ENCODE assay signal across 7 cellular contexts in genomic region chrX:2350703-2351102, GRCh38.
DNase-seq lines count a peak whose midpoint lies in the region; ATAC-seq, FAIRE-seq and TF ChIP-seq lines count a peak whose summit lies in the region.
"Not testable (repeated sequence)": the region's sequence is repeated elsewhere in the genome, so short reads cannot be mapped to it uniquely, and the experiment has no call there.

No MANE protein-coding gene starts in this region.

- POLR2A ChIA-PET in A549 (lab: Yijun Ruan, JAX); HEK293 (lab: Yijun Ruan, JAX); SK-N-SH (lab: Yijun Ruan, JAX); K562 (lab: Yijun Ruan, JAX): not testable (repeated sequence)

- H4K20me1 ChIP-seq in SK-N-SH (ENCODE audit: insufficient read depth); K562 (replicated peaks; ENCODE audit: control insufficient read depth, insufficient read depth, low read length); osteoblast (ENCODE audit: insufficient read depth, low read length): not testable (repeated sequence)

- not testable (repeated sequence) for TF ChIP-seq EP300 in A549 (IDR thresholded peaks at IDR 0.05); SK-N-SH (IDR thresholded peaks at IDR 0.05; ENCODE audit: borderline replicate concordance in 1 of 2, low read depth in 1 of 2, low read length in 1 of 2); K562 (IDR thresholded peaks at IDR 0.05; ENCODE audit: low read length)

- not testable (repeated sequence) for H3K27me3 Mint-ChIP-seq in stimulated activated naive CD8-positive, alpha-beta T cell treated with anti-CD3 and anti-CD28 coated beads, Interleukin-15, Interleukin-2, amounts not matched to agents 100 ng/mL and 50 ng/mL, for 24 hours

- not testable (repeated sequence) for TF ChIP-seq RAD21 in A549 (conservative IDR thresholded peaks at IDR 0.05 in 1 of 2, IDR thresholded peaks at IDR 0.05 in 1 of 2); SK-N-SH (IDR thresholded peaks at IDR 0.05; ENCODE audit: low read length); K562 (CRISPR knock-in tag; conservative IDR thresholded peaks at IDR 0.05 in 1 of 2, IDR thresholded peaks at IDR 0.05 in 1 of 2)

- H3F3A ChIP-seq in SK-N-SH (replicated peaks; ENCODE audit: insufficient read depth) = peaks cover 29% of the 10 kb centered on the region

- H3K4me1 ChIP-seq in A549 = peaks cover 24% of the 10 kb centered on the region
- not testable (repeated sequence) for H3K4me1 ChIP-seq in HEK293 (ENCODE audit: control insufficient read depth, insufficient read depth, low read length); SK-N-SH (ENCODE audit: control insufficient read depth in 1 of 2, insufficient read depth in 2 of 2, low read depth in 1 of 2, low read length in 1 of 2)
- H3K4me1 ChIP-seq in K562 (replicated peaks in 1 of 2; ENCODE audit: control insufficient read depth in 2 of 2, insufficient read depth in 2 of 2, low read length in 2 of 2) = peaks cover 9 to 15% of the 10 kb centered on the region in 2 experiments; a peak in 3 of 5 replicates
- peaks cover 19% of the 10 kb centered on the region for H3K4me1 ChIP-seq in osteoblast (ENCODE audit: insufficient read depth, low read length)
- peaks cover 0 to 23% of the 10 kb centered on the region in 2 donors for H3K4me1 ChIP-seq in gastrocnemius medialis

- H2AFZ ChIP-seq in SK-N-SH (ENCODE audit: low read depth); K562 (ENCODE audit: low read depth, low read length); osteoblast (ENCODE audit: low read length): not testable (repeated sequence)

- not testable (repeated sequence) for H3K36me3 ChIP-seq in HEK293 (ENCODE audit: control insufficient read depth in 2 of 2, insufficient read depth in 1 of 2, low read length in 2 of 2); SK-N-SH (replicated peaks in 1 of 2; ENCODE audit: control insufficient read depth in 1 of 2, insufficient read depth in 2 of 2, low read length in 1 of 2); K562 (ENCODE audit: control insufficient read depth, insufficient read depth, low read length); osteoblast (ENCODE audit: insufficient read depth, low read length); gastrocnemius medialis

- H3K4me2 ChIP-seq in A549 = peak overlapping the region; percentile 53; the same call in 1 of the 3 replicates
- H3K4me2 ChIP-seq in SK-N-SH = peak overlapping the region; percentile 73; the same call in 1 of the 2 replicates
- not testable (repeated sequence) for H3K4me2 ChIP-seq in K562 (ENCODE audit: insufficient read depth, low read length); osteoblast (ENCODE audit: insufficient read depth, low read length)

- H3K36me3 Mint-ChIP-seq in stimulated activated naive CD8-positive, alpha-beta T cell treated with anti-CD3 and anti-CD28 coated beads, Interleukin-15, Interleukin-2, amounts not matched to agents 100 ng/mL and 50 ng/mL, for 24 hours (ENCODE audit: low read depth) = peaks cover 59% of the 10 kb centered on the region

- not testable (repeated sequence) for H3K9me2 ChIP-seq in SK-N-SH

- CTCF ChIA-PET in A549 (lab: Yijun Ruan, JAX); HEK293 (lab: Yijun Ruan, JAX); SK-N-SH (lab: Yijun Ruan, JAX); K562 (lab: Yijun Ruan, JAX; ENCODE audit: low intra/inter-chr PET ratio): not testable (repeated sequence)

- ATAC-seq in A549, K562, gastrocnemius medialis: not testable (repeated sequence)

- H3K27ac ChIP-seq in A549; HEK293 (ENCODE audit: extremely low read depth, low read depth, low read length); K562 (ENCODE audit: extremely low read depth, low read depth, low read length): not testable (repeated sequence)
- H3K27ac ChIP-seq in SK-N-SH (ENCODE audit: low read depth in 2 of 2, low read length in 1 of 2) = peak overlapping the region in 1 of 2 experiments; percentile 99; a peak in 3 of 4 replicates
- peak overlapping the region; percentile 93 for H3K27ac ChIP-seq in osteoblast (ENCODE audit: low read depth, low read length)
- peak overlapping the region in 3 of 4 donors; percentile 83 to 89 (median 89) for H3K27ac ChIP-seq in gastrocnemius medialis

- not testable (repeated sequence) for H3K4me1 Mint-ChIP-seq in stimulated activated naive CD8-positive, alpha-beta T cell treated with anti-CD3 and anti-CD28 coated beads, Interleukin-15, Interleukin-2, amounts not matched to agents 100 ng/mL and 50 ng/mL, for 24 hours (ENCODE audit: low read depth)

- H3K4me3 Mint-ChIP-seq in stimulated activated naive CD8-positive, alpha-beta T cell treated with anti-CD3 and anti-CD28 coated beads, Interleukin-15, Interleukin-2, amounts not matched to agents 100 ng/mL and 50 ng/mL, for 24 hours = peak overlapping the region; percentile 22

- H3K4me3 ChIP-seq in A549; HEK293 (ENCODE audit: low read depth, low read length); SK-N-SH (ENCODE audit: low read depth in 2 of 2, low read length in 1 of 2); K562; osteoblast (ENCODE audit: insufficient read depth, low read length); gastrocnemius medialis: not testable (repeated sequence)

- 87% methylated on average over 4 of the region's 4 CpGs for WGBS in A549 (ENCODE audit: missing lambda C conversion rate)
- WGBS in SK-N-SH (ENCODE audit: low lambda C conversion rate) = 95% methylated on average over 4 of the region's 4 CpGs
- 84% methylated on average over 3 of the region's 4 CpGs for WGBS in K562 (ENCODE audit: insufficient coverage, low coverage, missing lambda C conversion rate)

- not testable (repeated sequence) for H3K9me3 ChIP-seq in A549; HEK293 (ENCODE audit: control insufficient read depth, insufficient read depth, low read depth, low read length); SK-N-SH; K562 (replicated peaks; ENCODE audit: control insufficient read depth, insufficient read depth, low read depth, low read length); osteoblast (ENCODE audit: low read depth, low read length); gastrocnemius medialis

- not testable (repeated sequence) for TF ChIP-seq CTCF in A549 (IDR thresholded peaks at IDR 0.05); HEK293 (tag by site-specific recombination; IDR thresholded peaks at IDR 0.05); SK-N-SH (IDR thresholded peaks at IDR 0.05); K562 (IDR thresholded peaks at IDR 0.05 in 2 of 3, conservative IDR thresholded peaks at IDR 0.05 in 1 of 3; ENCODE audit: insufficient read depth in 2 of 3, low read depth in 1 of 3, low read length in 3 of 3); osteoblast (IDR thresholded peaks at IDR 0.05; ENCODE audit: extremely low read depth, low read depth, low read length); gastrocnemius medialis (IDR thresholded peaks at IDR 0.05 in 4 of 5, conservative IDR thresholded peaks at IDR 0.05 in 1 of 5)

- H3K27me3 ChIP-seq in SK-N-SH (ENCODE audit: insufficient read depth); K562 (ENCODE audit: control insufficient read depth in 2 of 2, insufficient read depth in 2 of 2, low read length in 2 of 2); osteoblast (ENCODE audit: insufficient read depth, low read length); gastrocnemius medialis: not testable (repeated sequence)

- FAIRE-seq in A549 (lab: Jason Lieb, UNC); K562 (lab: Jason Lieb, UNC): not testable (repeated sequence)

- not testable (repeated sequence) for H3K27ac Mint-ChIP-seq in stimulated activated naive CD8-positive, alpha-beta T cell treated with anti-CD3 and anti-CD28 coated beads, Interleukin-15, Interleukin-2, amounts not matched to agents 100 ng/mL and 50 ng/mL, for 24 hours

- TF ChIP-seq POLR2A in A549 (IDR thresholded peaks at IDR 0.05; ENCODE audit: low read length); K562 (conservative IDR thresholded peaks at IDR 0.05); gastrocnemius medialis (IDR thresholded peaks at IDR 0.05): not testable (repeated sequence)

- H3K79me2 ChIP-seq in SK-N-SH (ENCODE audit: insufficient read depth); K562 (ENCODE audit: control insufficient read depth, insufficient read depth, low read length); osteoblast (ENCODE audit: insufficient read depth, low read length): not testable (repeated sequence)

- H3K9ac ChIP-seq in SK-N-SH; K562 (ENCODE audit: insufficient read depth in 1 of 2, low read depth in 2 of 2, low read length in 2 of 2): not testable (repeated sequence)

- in situ Hi-C loops in K562 (cut with MboI); gastrocnemius medialis (cut with MboI; ENCODE audit: low sequenced_read_pairs in 4 of 4): not testable (repeated sequence)

- peaks cover 10% of the 10 kb centered on the region for H3K9me3 Mint-ChIP-seq in stimulated activated naive CD8-positive, alpha-beta T cell treated with anti-CD3 and anti-CD28 coated beads, Interleukin-15, Interleukin-2, amounts not matched to agents 100 ng/mL and 50 ng/mL, for 24 hours

- BruUV-seq in K562 (replicated peaks; lab: Mats Ljungman, UMichigan) = not testable (repeated sequence)

- intact Hi-C loops in K562 (cut with micrococcal nuclease); gastrocnemius medialis (cut with DNase I; ENCODE audit: low total_unique reads): not testable (repeated sequence)

- DNase-seq in A549 (ENCODE audit: low read depth in 1 of 2, low spot score in 1 of 2); SK-N-SH; K562 (ENCODE audit: extremely low read depth in 1 of 4, low spot score in 3 of 4); osteoblast (ENCODE audit: insufficient read length, low spot score, missing footprints); gastrocnemius medialis: not testable (repeated sequence)

- not testable (repeated sequence) for H3K9me1 ChIP-seq in K562 (ENCODE audit: control insufficient read depth, insufficient read depth, low read length)
